ENCODE assay signal across 33 cellular contexts in the genomic region with DNA sequence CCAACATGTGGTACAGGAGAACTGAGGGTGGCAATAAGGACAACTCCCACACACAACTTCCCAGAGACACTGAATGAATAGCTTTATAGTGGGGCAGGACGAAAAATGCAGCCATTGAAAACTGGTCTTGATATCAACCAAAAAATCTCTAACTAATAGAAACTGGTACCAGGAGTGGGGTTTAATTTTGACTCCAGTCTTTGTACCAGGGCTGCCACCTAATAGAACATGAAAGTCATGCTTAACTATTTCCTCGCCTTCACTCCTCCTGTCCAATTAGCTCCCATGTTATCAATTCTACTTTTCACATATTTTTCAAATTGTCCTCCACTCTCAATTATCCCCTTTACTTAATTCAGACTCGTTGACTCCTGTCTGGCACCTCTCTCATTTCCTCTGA.
DNase-seq lines count a peak whose midpoint lies in the region; ATAC-seq, FAIRE-seq and TF ChIP-seq lines count a peak whose summit lies in the region.
"Had no signal": no experiment of that assay in that cellular context is flagged by ENCODE, and none has a peak within 500 bp of the region (broad histone marks: within the 10 kb centered on the region; RNA-seq: fewer than 3 reads in every experiment).

No MANE protein-coding gene starts in this region.

- intact Hi-C loops in K562 (cut with micrococcal nuclease), result no loop called here

- H3K9me3 ChIP-seq in HEK293 (ENCODE audit: control insufficient read depth, insufficient read depth, low read depth, low read length), result no peaks in the 10 kb centered on the region
- no peaks in the 10 kb centered on the region for H3K9me3 ChIP-seq in K562 (replicated peaks; ENCODE audit: control insufficient read depth, insufficient read depth, low read depth, low read length)
- H3K9me3 ChIP-seq: BE2C, Caco-2 had no signal

- H3K79me2 ChIP-seq in K562 (ENCODE audit: control insufficient read depth, insufficient read depth, low read length), result no peaks in the 10 kb centered on the region

- no peak overlapping the region for H3K4me3 ChIP-seq in HEK293 (ENCODE audit: low read depth, low read length)
- H3K4me3 ChIP-seq in K562, result no peak overlapping the region
- H3K4me3 ChIP-seq: A549; BLaER1; BLaER1 treated with 17β-estradiol and CSF1 and Interleukin-3, amounts not matched to agents 10 nM and 100 nM had no signal

- BruUV-seq in K562 (replicated peaks; lab: Mats Ljungman, UMichigan), result no TSS peak

- 0% methylated on average over 3 of the region's 3 CpGs for WGBS in K562 (ENCODE audit: insufficient coverage, low coverage, missing lambda C conversion rate)

- H2AFZ ChIP-seq in K562 (ENCODE audit: low read depth, low read length), result no peak overlapping the region

- H3K4me1 ChIP-seq in HEK293 (ENCODE audit: control insufficient read depth, insufficient read depth, low read length) (no peaks in the 10 kb centered on the region), K562 (replicated peaks in 1 of 2; ENCODE audit: control insufficient read depth in 2 of 2, insufficient read depth in 2 of 2, low read length in 2 of 2) (no peaks in the 10 kb centered on the region)
- H3K4me1 ChIP-seq: A549; BE2C; BLaER1; BLaER1 treated with 17β-estradiol and CSF1 and Interleukin-3, amounts not matched to agents 10 nM and 100 nM; Caco-2 had no signal

- no peak for DNase-seq in K562 (ENCODE audit: extremely low read depth in 1 of 4, low spot score in 3 of 4)
- no peak for DNase-seq in activated naive CD4-positive, alpha-beta T cell treated with anti-CD3 and anti-CD28 coated beads, Interleukin-2, amount 50 U/mL, for 72 hours (ENCODE audit: low spot score in 2 of 2)
- DNase-seq: 8988T; ACHN; AML-193; BE2C; C1 segment of cervical spinal cord; Caco-2; Calu3; CD4-positive, alpha-beta memory T cell; CD4-positive, alpha-beta T cell; CD4-positive, CD25-positive, alpha-beta regulatory T cell; CD8-positive, alpha-beta memory T cell; CD8-positive, alpha-beta T cell; COR-L47; DMS 273 treated with DMSO at 0.1 percent for 48 hours; DMS153; DMS53; DMS79; DMS79 treated with DMSO at 0.1 percent for 48 hours; DND-41; EL had no signal

- CTCF ChIA-PET in HEK293 (lab: Yijun Ruan, JAX) (interaction anchor here (0.6 to 0.7 kb wide), 2 partner anchors 192 to 230 kb away, joined by 4 to 5 read pairs; a partner anchor contains a TSS), K562 (lab: Yijun Ruan, JAX; ENCODE audit: low intra/inter-chr PET ratio) (no interaction called here)

- TF ChIP-seq RAD21 in K562 (CRISPR knock-in tag; conservative IDR thresholded peaks at IDR 0.05 in 1 of 2, IDR thresholded peaks at IDR 0.05 in 1 of 2), result no peak

- H3K27ac ChIP-seq in HEK293 (ENCODE audit: extremely low read depth, low read depth, low read length) (no peak overlapping the region), K562 (ENCODE audit: extremely low read depth, low read depth, low read length) (no peak overlapping the region)
- H3K27ac ChIP-seq: 22Rv1; A549; BLaER1; BLaER1 treated with 17β-estradiol and CSF1 and Interleukin-3, amounts not matched to agents 10 nM and 100 nM; C4-2B had no signal

- no peak overlapping the region for H3K9ac ChIP-seq in K562 (ENCODE audit: insufficient read depth in 1 of 2, low read depth in 2 of 2, low read length in 2 of 2)
- H3K9ac ChIP-seq: BLaER1; BLaER1 treated with 17β-estradiol and CSF1 and Interleukin-3, amounts not matched to agents 10 nM and 100 nM had no signal

- H3K9me1 ChIP-seq in K562 (ENCODE audit: control insufficient read depth, insufficient read depth, low read length), result no peaks in the 10 kb centered on the region

- peaks cover 7 to 13% of the 10 kb centered on the region in 2 donors for H3K9me3 Mint-ChIP-seq in activated naive CD4-positive, alpha-beta T cell treated with anti-CD3 and anti-CD28 coated beads, Interleukin-2, amount 50 U/mL, for 72 hours

- in situ Hi-C loops in K562 (cut with MboI), result no loop called here

- no peak overlapping the region for H3K27ac Mint-ChIP-seq in activated naive CD4-positive, alpha-beta T cell treated with anti-CD3 and anti-CD28 coated beads, Interleukin-2, amount 50 U/mL, for 72 hours
- H3K27ac Mint-ChIP-seq: B cell; CD14-positive monocyte; CD4-positive, alpha-beta memory T cell; CD4-positive, alpha-beta T cell; CD4-positive, CD25-positive, alpha-beta regulatory T cell; CD8-positive, alpha-beta memory T cell; CD8-positive, alpha-beta T cell had no signal

- POLR2A ChIA-PET in HEK293 (lab: Yijun Ruan, JAX), result no interaction called here
- POLR2A ChIA-PET in K562 (lab: Yijun Ruan, JAX), result no interaction called here

- TF ChIP-seq POLR2A in K562 (conservative IDR thresholded peaks at IDR 0.05), result no peak

- H4K20me1 ChIP-seq in K562 (replicated peaks; ENCODE audit: control insufficient read depth, insufficient read depth, low read length), result no peaks in the 10 kb centered on the region
- H4K20me1 ChIP-seq: BLaER1; BLaER1 treated with 17β-estradiol and CSF1 and Interleukin-3, amounts not matched to agents 10 nM and 100 nM had no signal

- H3K36me3 ChIP-seq in HEK293 (ENCODE audit: control insufficient read depth in 2 of 2, insufficient read depth in 1 of 2, low read length in 2 of 2) (no peaks in the 10 kb centered on the region), K562 (ENCODE audit: control insufficient read depth, insufficient read depth, low read length) (no peaks in the 10 kb centered on the region)
- H3K36me3 ChIP-seq: BE2C; BLaER1; BLaER1 treated with 17β-estradiol and CSF1 and Interleukin-3, amounts not matched to agents 10 nM and 100 nM had no signal

- no peaks in the 10 kb centered on the region for H3K27me3 ChIP-seq in K562 (ENCODE audit: control insufficient read depth in 2 of 2, insufficient read depth in 2 of 2, low read length in 2 of 2)
- H3K27me3 ChIP-seq: BE2C; BLaER1; BLaER1 treated with 17β-estradiol and CSF1 and Interleukin-3, amounts not matched to agents 10 nM and 100 nM had no signal

- no peak for FAIRE-seq in K562 (lab: Jason Lieb, UNC)
- FAIRE-seq: A204.1, A549, D721Med had no signal

- H3K4me2 ChIP-seq in K562 (ENCODE audit: insufficient read depth, low read length), result no peak overlapping the region
- H3K4me2 ChIP-seq: A549; BLaER1; BLaER1 treated with 17β-estradiol and CSF1 and Interleukin-3, amounts not matched to agents 10 nM and 100 nM had no signal

- ATAC-seq in K562 (no peak), GM21529 (IDR thresholded peaks at IDR 0.05; ENCODE audit: unreplicated experiment) (no peak)
- ATAC-seq in activated naive CD4-positive, alpha-beta T cell treated with anti-CD3 and anti-CD28 coated beads, Interleukin-2, amount 50 U/mL, for 72 hours, result no peak
- ATAC-seq: A549; CD8-positive, alpha-beta T cell had no signal

- TF ChIP-seq CTCF in HEK293 (tag by site-specific recombination; IDR thresholded peaks at IDR 0.05) (no peak), K562 (IDR thresholded peaks at IDR 0.05 in 2 of 3, conservative IDR thresholded peaks at IDR 0.05 in 1 of 3; ENCODE audit: insufficient read depth in 2 of 3, low read depth in 1 of 3, low read length in 3 of 3) (no peak)

- no peak for TF ChIP-seq EP300 in K562 (IDR thresholded peaks at IDR 0.05; ENCODE audit: low read length)

- no peaks in the 10 kb centered on the region for H3K36me3 Mint-ChIP-seq in activated naive CD4-positive, alpha-beta T cell treated with anti-CD3 and anti-CD28 coated beads, Interleukin-2, amount 50 U/mL, for 72 hours
- H3K36me3 Mint-ChIP-seq: CD14-positive monocyte; CD4-positive, alpha-beta memory T cell; CD4-positive, CD25-positive, alpha-beta regulatory T cell; CD8-positive, alpha-beta memory T cell; CD8-positive, alpha-beta T cell had no signal

TF ChIP-seq in HEK293, 187 proteins besides CTCF, POLR2A, EP300 and RAD21:
- no peak for TF ChIP-seq ZNF335 (tag by site-specific recombination; conservative IDR thresholded peaks at IDR 0.05)
- peak; percentile 84 for TF ChIP-seq ZNF707 (tag by site-specific recombination; IDR thresholded peaks at IDR 0.05)
TF ChIP-seq in HEK293: peak in this region for 1.

TF ChIP-seq in K562, 482 proteins besides CTCF, POLR2A, EP300 and RAD21 (continues in another document):
- no peak for TF ChIP-seq FIP1L1 (IDR thresholded peaks at IDR 0.05; ENCODE audit: low read depth, low read length, poor library complexity, severe bottlenecking)
